Comparison of ENCODE assay signal across 20 cellular contexts in the genomic region with DNA sequence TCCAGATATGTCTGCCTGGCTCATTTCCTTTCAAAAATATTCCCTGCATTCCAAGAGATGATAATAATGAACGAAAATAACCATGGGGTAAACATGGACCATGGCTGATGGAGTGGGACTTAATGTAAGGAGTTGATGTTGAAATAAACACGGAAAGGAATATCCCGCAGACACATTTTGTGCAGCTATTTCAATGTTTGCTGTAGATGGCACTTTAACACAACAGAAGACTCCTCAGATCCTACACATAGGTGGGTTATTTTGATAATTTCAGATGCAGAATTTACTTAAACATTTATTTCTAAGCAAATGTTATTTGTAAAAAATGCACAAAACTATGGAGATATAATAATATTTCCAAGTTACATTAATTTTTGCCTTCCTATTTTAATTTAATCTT.
DNase-seq lines count a peak whose midpoint lies in the region; ATAC-seq, FAIRE-seq and TF ChIP-seq lines count a peak whose summit lies in the region.
"Had no signal": no experiment of that assay in that cellular context is flagged by ENCODE, and none has a peak within 500 bp of the region (broad histone marks: within the 10 kb centered on the region; RNA-seq: fewer than 3 reads in every experiment).

No MANE protein-coding gene starts in this region.

- no peak overlapping the region for H3K4me3 ChIP-seq in Loucy (ENCODE audit: low read length, poor library complexity, severe bottlenecking)
- H3K4me3 ChIP-seq in OCI-LY7 (ENCODE audit: low read depth, low read length, poor library complexity, severe bottlenecking): no peak overlapping the region
- H3K4me3 ChIP-seq in endothelial cell of umbilical vein (replicated peaks in 1 of 3; ENCODE audit: insufficient read depth in 1 of 3, low read depth in 1 of 3, low read length in 3 of 3): no peak overlapping the region
- no peak overlapping the region for H3K4me3 ChIP-seq in lower lobe of right lung
- H3K4me3 ChIP-seq: A549 had no signal

- H4K20me1 ChIP-seq in Loucy (ENCODE audit: insufficient read depth, low read length, poor library complexity, severe bottlenecking) (no peaks in the 10 kb centered on the region), OCI-LY7 (ENCODE audit: insufficient read depth, low read length) (no peaks in the 10 kb centered on the region), endothelial cell of umbilical vein (replicated peaks; ENCODE audit: control insufficient read depth, extremely low read depth, insufficient read depth, low read length) (no peaks in the 10 kb centered on the region)

- TF ChIP-seq CTCF in Loucy (conservative IDR thresholded peaks at IDR 0.05; ENCODE audit: low read length) (peak; percentile 15; the same call in 1 of the 2 replicates), OCI-LY7 (conservative IDR thresholded peaks at IDR 0.05; ENCODE audit: low read length) (0 out of 2 replicates have a peak, but pooled peaks have one; percentile 42), endothelial cell of umbilical vein (IDR thresholded peaks at IDR 0.05; ENCODE audit: extremely low read depth in 1 of 2, insufficient read depth in 1 of 2, low read depth in 1 of 2, low read length in 2 of 2) (no peak), lower lobe of right lung (IDR thresholded peaks at IDR 0.05) (no peak)

- TF ChIP-seq POLR2A in endothelial cell of umbilical vein (IDR thresholded peaks at IDR 0.05; ENCODE audit: low read depth, low read length): no peak

- H3K9me2 ChIP-seq in Loucy (replicated peaks; ENCODE audit: low read depth, low read length): no peaks in the 10 kb centered on the region
- no peaks in the 10 kb centered on the region for H3K9me2 ChIP-seq in OCI-LY7 (ENCODE audit: insufficient read depth, low read length)

- H2AFZ ChIP-seq in Loucy (ENCODE audit: low read length) (no peak overlapping the region), OCI-LY7 (ENCODE audit: low read length) (no peak overlapping the region), endothelial cell of umbilical vein (ENCODE audit: low read depth, low read length) (no peak overlapping the region)

- H3K27me3 ChIP-seq in Loucy (ENCODE audit: insufficient read depth, low read length, poor library complexity, severe bottlenecking) (no peaks in the 10 kb centered on the region), endothelial cell of umbilical vein (ENCODE audit: control insufficient read depth in 2 of 2, insufficient read depth in 2 of 2, low read length in 2 of 2) (no peaks in the 10 kb centered on the region), lower lobe of right lung (ENCODE audit: low read depth) (no peaks in the 10 kb centered on the region)
- H3K27me3 ChIP-seq: BE2C had no signal

- no peaks in the 10 kb centered on the region for H3F3A ChIP-seq in Loucy (ENCODE audit: low read depth)

- H3K36me3 ChIP-seq in Loucy (ENCODE audit: insufficient read depth, low read length): no peaks in the 10 kb centered on the region
- no peaks in the 10 kb centered on the region for H3K36me3 ChIP-seq in OCI-LY7 (ENCODE audit: insufficient read depth, low read length)
- no peaks in the 10 kb centered on the region for H3K36me3 ChIP-seq in endothelial cell of umbilical vein (ENCODE audit: control insufficient read depth in 2 of 2, extremely low read depth in 1 of 2, insufficient read depth in 2 of 2, low read length in 2 of 2)
- H3K36me3 ChIP-seq in lower lobe of right lung: no peaks in the 10 kb centered on the region
- H3K36me3 ChIP-seq: BE2C had no signal

- H3K9me1 ChIP-seq in endothelial cell of umbilical vein (replicated peaks; ENCODE audit: control insufficient read depth, extremely low read depth, insufficient read depth, low read length): no peaks in the 10 kb centered on the region

- no peak overlapping the region for H3K27ac ChIP-seq in OCI-LY7 (ENCODE audit: low read depth, low read length, poor library complexity, severe bottlenecking)
- no peak overlapping the region for H3K27ac ChIP-seq in endothelial cell of umbilical vein (ENCODE audit: insufficient read depth, low read depth, low read length)
- no peak overlapping the region for H3K27ac ChIP-seq in lower lobe of right lung
- H3K27ac ChIP-seq: A549, C4-2B had no signal

- no peak overlapping the region for H3K9ac ChIP-seq in Loucy (ENCODE audit: low read depth, low read length, poor library complexity, severe bottlenecking)
- no peak overlapping the region for H3K9ac ChIP-seq in endothelial cell of umbilical vein (replicated peaks; ENCODE audit: extremely low read depth, insufficient read depth, low read length)

- intact Hi-C loops in OCI-LY7 (cut with micrococcal nuclease; ENCODE audit: unreplicated experiment) (loop anchor here (10.0 kb wide), 1 partner anchor 59 kb away; no protein-coding TSS in a partner anchor), endothelial cell of umbilical vein (cut with micrococcal nuclease) (no loop called here), left cardiac atrium (cut with DNase I) (no loop called here), lower lobe of right lung (cut with DNase I) (no loop called here)

- dilution Hi-C loops in endothelial cell of umbilical vein (cut with MboI; ENCODE audit: extremely low pct_ligation_motif_present, low sequenced_read_pairs): no loop called here

- POLR2A ChIA-PET in OCI-LY7 (lab: Charles Lee) (no interaction called here), endothelial cell of umbilical vein (lab: Charles Lee) (no interaction called here)

- BruUV-seq in OCI-LY7 (replicated peaks; lab: Mats Ljungman, UMichigan) (no TSS peak), endothelial cell of umbilical vein (replicated peaks; lab: Mats Ljungman, UMichigan) (no TSS peak)

- no peak overlapping the region for H3K4me2 ChIP-seq in Loucy (ENCODE audit: low read depth, low read length, poor library complexity, severe bottlenecking)
- no peak overlapping the region for H3K4me2 ChIP-seq in OCI-LY7 (ENCODE audit: low read length)
- no peak overlapping the region for H3K4me2 ChIP-seq in endothelial cell of umbilical vein (ENCODE audit: insufficient read depth, low read length)
- H3K4me2 ChIP-seq: A549 had no signal

- H3K9me3 ChIP-seq in Loucy (ENCODE audit: insufficient read depth, low read depth, low read length) (no peaks in the 10 kb centered on the region), OCI-LY7 (ENCODE audit: low read length) (no peaks in the 10 kb centered on the region), endothelial cell of umbilical vein (replicated peaks; ENCODE audit: control insufficient read depth, insufficient read depth, low read length) (no peaks in the 10 kb centered on the region), lower lobe of right lung (no peaks in the 10 kb centered on the region)
- H3K9me3 ChIP-seq: A549, BE2C had no signal

- H3K4me1 ChIP-seq in Loucy (ENCODE audit: insufficient read depth, low read length, poor library complexity, severe bottlenecking) (no peaks in the 10 kb centered on the region), OCI-LY7 (ENCODE audit: insufficient read depth, low read length, poor library complexity, severe bottlenecking) (peaks cover 12% of the 10 kb centered on the region), endothelial cell of umbilical vein (ENCODE audit: control insufficient read depth, extremely low read depth, insufficient read depth, low read length) (no peaks in the 10 kb centered on the region), lower lobe of right lung (no peaks in the 10 kb centered on the region)
- H3K4me1 ChIP-seq: A549, BE2C had no signal

- CTCF ChIA-PET in OCI-LY7 (lab: Charles Lee; ENCODE audit: unreplicated experiment) (no interaction called here), endothelial cell of umbilical vein (lab: Charles Lee) (interaction anchor here (1.1 to 2.2 kb wide), 3 partner anchors 11 to 480 kb away, joined by 3 to 7 read pairs (median 5); no protein-coding TSS in a partner anchor)

- no peak for ATAC-seq in left cardiac atrium
- ATAC-seq in lower lobe of right lung: no peak
- ATAC-seq: A549 had no signal

- H3K79me2 ChIP-seq in Loucy (ENCODE audit: insufficient read depth, low read length) (no peaks in the 10 kb centered on the region), OCI-LY7 (ENCODE audit: insufficient read depth, low read depth, low read length) (no peaks in the 10 kb centered on the region), endothelial cell of umbilical vein (ENCODE audit: control insufficient read depth, insufficient read depth, low read length) (no peaks in the 10 kb centered on the region)

- DNase-seq in OCI-LY7 (ENCODE audit: low spot score) (no peak), endothelial cell of umbilical vein (ENCODE audit: low read depth, low spot score) (peak; percentile 22), left cardiac atrium (no peak), lower lobe of right lung (no peak), NCI-H128 (lab: John Stamatoyannopoulos, UW; ENCODE audit: unreplicated experiment) (no peak), T-helper 2 cell (no peak)
- DNase-seq: BE2C; CD4-positive, alpha-beta memory T cell; COR-L47; DMS153; DMS79 treated with DMSO at 0.1 percent for 48 hours; EL; GOT3; HCEC 1CT; HFFc6 had no signal

- FAIRE-seq in endothelial cell of umbilical vein (lab: Jason Lieb, UNC): no peak
- FAIRE-seq: A549, G401.6, GM12891 had no signal

TF ChIP-seq in endothelial cell of umbilical vein, 7 proteins besides CTCF, POLR2A, EP300 and RAD21:
- TF ChIP-seq GATA2 (IDR thresholded peaks at IDR 0.05; ENCODE audit: insufficient read depth, insufficient read length, low read depth, low read length) (no peak), POLR2AphosphoS5 (IDR thresholded peaks at IDR 0.05; ENCODE audit: insufficient read depth, low read depth, low read length) (no peak), MYC (IDR thresholded peaks at IDR 0.05; ENCODE audit: low read depth, low read length) (no peak), FOS (IDR thresholded peaks at IDR 0.05; ENCODE audit: borderline replicate concordance, insufficient read depth, low read length) (no peak), EZH2 (IDR thresholded peaks at IDR 0.05; ENCODE audit: borderline replicate concordance, low read depth, low read length, severe bottlenecking) (no peak), MAX (IDR thresholded peaks at IDR 0.05; ENCODE audit: insufficient read depth, insufficient read length) (no peak), JUN (IDR thresholded peaks at IDR 0.05; ENCODE audit: borderline replicate concordance, insufficient read depth, insufficient read length, low read depth) (no peak)

Comparison
In these comparisons a context has a peak if more than half of its experiments do, and no peak if none do; other contexts are left out.
1. CTCF ChIP-seq: peak in Loucy (single experiment) and OCI-LY7 (single experiment); none in endothelial cell of umbilical vein (0 of 2) and lower lobe of right lung (single experiment).